In genomic region chr2:152099655-152100050, GRCh38 we compare ENCODE assay signal across 9 cellular contexts. TPM values are rescaled to one million over a fixed set of nuclear protein-coding genes. Genes with fewer than 3 reads are reported as not detected.
DNase-seq lines count a peak whose midpoint lies in the region; ATAC-seq and TF ChIP-seq lines count a peak whose summit lies in the region.
"Had no signal": no experiment of that assay in that cellular context is flagged by ENCODE, and none has a peak within 500 bp of the region (broad histone marks: within the 10 kb centered on the region; RNA-seq: fewer than 3 reads in every experiment).

No MANE protein-coding gene starts in this region.

- no peak overlapping the region for H3K27ac ChIP-seq in iPS-20b (ENCODE audit: low read length)

- no peak for TF ChIP-seq CTCF in activated CD8-positive, alpha-beta T cell treated with anti-CD3 and anti-CD28 coated beads for 36 hours (IDR thresholded peaks at IDR 0.05)

- 0 out of 2 replicates have a peak, but pooled peaks cover 6% of the 10 kb centered on the region for H3K4me1 ChIP-seq in iPS-20b (ENCODE audit: insufficient read depth, low read length)

- no peak overlapping the region for H3K27ac Mint-ChIP-seq in activated CD4-positive, alpha-beta T cell treated with anti-CD3 and anti-CD28 coated beads for 36 hours
- no peak overlapping the region for H3K27ac Mint-ChIP-seq in activated CD8-positive, alpha-beta T cell treated with anti-CD3 and anti-CD28 coated beads for 36 hours
- peak overlapping the region; percentile 52 for H3K27ac Mint-ChIP-seq in stimulated activated naive B cell treated with anti-CD40 and anti-IgM and Interleukin-4, amounts not matched to agents 10 μg/mL and 1 μg/mL and 100 μg/mL, for 72 hours

- peak overlapping the region; percentile 93 for H3K4me3 ChIP-seq in iPS-20b (ENCODE audit: low read length)

- H3K4me1 Mint-ChIP-seq in activated CD4-positive, alpha-beta T cell treated with anti-CD3 and anti-CD28 coated beads for 36 hours: peaks cover 15% of the 10 kb centered on the region
- peaks cover 15% of the 10 kb centered on the region for H3K4me1 Mint-ChIP-seq in activated CD8-positive, alpha-beta T cell treated with anti-CD3 and anti-CD28 coated beads for 36 hours (ENCODE audit: low read depth)
- peaks cover 20 to 31% of the 10 kb centered on the region in 2 donors for H3K4me1 Mint-ChIP-seq in stimulated activated naive B cell treated with anti-CD40 and anti-IgM and Interleukin-4, amounts not matched to agents 10 μg/mL and 1 μg/mL and 100 μg/mL, for 72 hours

- H3K9me3 Mint-ChIP-seq in activated CD4-positive, alpha-beta T cell treated with anti-CD3 and anti-CD28 coated beads for 36 hours (ENCODE audit: low read depth): no peaks in the 10 kb centered on the region
- no peaks in the 10 kb centered on the region for H3K9me3 Mint-ChIP-seq in activated CD8-positive, alpha-beta T cell treated with anti-CD3 and anti-CD28 coated beads for 36 hours
- no peaks in the 10 kb centered on the region for H3K9me3 Mint-ChIP-seq in stimulated activated naive B cell treated with anti-CD40 and anti-IgM and Interleukin-4, amounts not matched to agents 10 μg/mL and 1 μg/mL and 100 μg/mL, for 72 hours

- H3K36me3 ChIP-seq in iPS-20b (ENCODE audit: insufficient read depth, low read depth, low read length): no peaks in the 10 kb centered on the region

- peaks cover 71% of the 10 kb centered on the region for H3K27me3 ChIP-seq in iPS-20b (ENCODE audit: insufficient read depth, low read length)

- no peaks in the 10 kb centered on the region for H3K36me3 Mint-ChIP-seq in activated CD4-positive, alpha-beta T cell treated with anti-CD3 and anti-CD28 coated beads for 36 hours (ENCODE audit: low read depth)
- H3K36me3 Mint-ChIP-seq in activated CD8-positive, alpha-beta T cell treated with anti-CD3 and anti-CD28 coated beads for 36 hours (ENCODE audit: low read depth): no peaks in the 10 kb centered on the region
- H3K36me3 Mint-ChIP-seq in stimulated activated naive B cell treated with anti-CD40 and anti-IgM and Interleukin-4, amounts not matched to agents 10 μg/mL and 1 μg/mL and 100 μg/mL, for 72 hours: no peaks in the 10 kb centered on the region

- CTCF ChIA-PET in activated CD4-positive, alpha-beta T cell treated with anti-CD3 and anti-CD28 coated beads for 36 hours (lab: Charles Lee): no interaction called here
- CTCF ChIA-PET in activated CD8-positive, alpha-beta T cell treated with anti-CD3 and anti-CD28 coated beads for 36 hours (lab: Charles Lee): no interaction called here

- H3K4me3 Mint-ChIP-seq in activated CD4-positive, alpha-beta T cell treated with anti-CD3 and anti-CD28 coated beads for 36 hours: peak overlapping the region; percentile 69
- H3K4me3 Mint-ChIP-seq in activated CD8-positive, alpha-beta T cell treated with anti-CD3 and anti-CD28 coated beads for 36 hours: peak overlapping the region; percentile 70
- H3K4me3 Mint-ChIP-seq in stimulated activated naive B cell treated with anti-CD40 and anti-IgM and Interleukin-4, amounts not matched to agents 10 μg/mL and 1 μg/mL and 100 μg/mL, for 72 hours: peak overlapping the region; percentile 83 to 94

- peaks cover 44% of the 10 kb centered on the region for H3K27me3 Mint-ChIP-seq in activated CD4-positive, alpha-beta T cell treated with anti-CD3 and anti-CD28 coated beads for 36 hours
- H3K27me3 Mint-ChIP-seq in activated CD8-positive, alpha-beta T cell treated with anti-CD3 and anti-CD28 coated beads for 36 hours: peaks cover 47% of the 10 kb centered on the region
- H3K27me3 Mint-ChIP-seq in stimulated activated naive B cell treated with anti-CD40 and anti-IgM and Interleukin-4, amounts not matched to agents 10 μg/mL and 1 μg/mL and 100 μg/mL, for 72 hours: peaks cover 31 to 34% of the 10 kb centered on the region in 2 donors

- no peaks in the 10 kb centered on the region for H3K9me3 ChIP-seq in iPS-20b (ENCODE audit: insufficient read depth, low read depth, low read length)

- intact Hi-C loops in activated CD4-positive, alpha-beta T cell treated with anti-CD3 and anti-CD28 coated beads for 36 hours (cut with DNase I, micrococcal nuclease): no loop called here
- intact Hi-C loops in activated CD8-positive, alpha-beta T cell treated with anti-CD3 and anti-CD28 coated beads for 36 hours (cut with micrococcal nuclease): no loop called here

- H3K9ac ChIP-seq in iPS-20b (ENCODE audit: low read depth, low read length): peak overlapping the region; percentile 81; the same call in 1 of the 2 replicates

- ATAC-seq in activated CD4-positive, alpha-beta T cell treated with anti-CD3 and anti-CD28 coated beads for 36 hours: no peak
- ATAC-seq in activated CD8-positive, alpha-beta T cell treated with anti-CD3 and anti-CD28 coated beads for 36 hours: no peak
- ATAC-seq in stimulated activated naive B cell treated with anti-CD40 and anti-IgM and Interleukin-4, amounts not matched to agents 10 μg/mL and 1 μg/mL and 100 μg/mL, for 72 hours (replicated peaks): no peak
- no peak for ATAC-seq in HG03354 (IDR thresholded peaks at IDR 0.05; ENCODE audit: poor library complexity, severe bottlenecking, unreplicated experiment)

- POLR2A ChIA-PET in activated CD4-positive, alpha-beta T cell treated with anti-CD3 and anti-CD28 coated beads for 36 hours (lab: Charles Lee): no interaction called here
- POLR2A ChIA-PET in activated CD8-positive, alpha-beta T cell treated with anti-CD3 and anti-CD28 coated beads for 36 hours (lab: Charles Lee): no interaction called here

- DNase-seq in activated CD4-positive, alpha-beta T cell treated with anti-CD3 and anti-CD28 coated beads for 36 hours: no peak
- no peak for DNase-seq in activated CD4-positive, alpha-beta T cell treated with anti-CD3 and anti-CD28 coated beads for 48 hours
- DNase-seq in activated CD8-positive, alpha-beta T cell treated with anti-CD3 and anti-CD28 coated beads for 36 hours: no peak
- no peak for DNase-seq in stimulated activated naive B cell treated with anti-CD40 and anti-IgM and Interleukin-4, amounts not matched to agents 10 μg/mL and 1 μg/mL and 100 μg/mL, for 72 hours
- no peak for DNase-seq in NCI-H1092 (lab: John Stamatoyannopoulos, UW)
- no peak for DNase-seq in 8988T
- DNase-seq: activated CD4-positive, alpha-beta T cell treated with anti-CD3 and anti-CD28 coated beads for 1 hour had no signal

RNA-seq across cellular contexts. Expression of gene CACNB4, which starts 0.8 kb away (rescaled TPM):
- total RNA-seq in activated CD4-positive, alpha-beta T cell treated with anti-CD3 and anti-CD28 coated beads for 36 hours: under 1 TPM; 0.26 to 0.37 TPM
- total RNA-seq in activated CD8-positive, alpha-beta T cell treated with anti-CD3 and anti-CD28 coated beads for 36 hours: under 1 TPM; 0.34 to 0.41 TPM
